ENCODE assay signal across 18 cellular contexts in the genomic region with DNA sequence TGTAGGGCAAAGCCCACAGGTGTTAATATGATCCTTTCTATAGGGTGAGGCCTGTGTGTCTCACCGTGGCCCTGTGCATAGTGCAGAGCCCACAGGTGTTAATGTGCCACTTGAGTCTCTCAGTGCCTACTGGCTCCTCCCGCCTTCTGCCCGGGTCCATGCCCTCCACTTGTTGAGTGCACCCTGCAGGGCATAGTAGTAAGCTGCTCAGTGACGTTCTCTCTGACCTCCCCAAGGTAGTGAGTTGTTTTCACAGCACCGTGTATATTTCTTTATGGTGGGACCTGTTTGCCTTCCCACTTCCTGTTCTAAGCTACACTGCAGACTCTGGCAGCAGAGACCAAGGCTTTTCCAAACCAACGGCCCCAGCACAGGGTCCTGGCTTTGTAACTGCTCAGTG.
A peak's percentile ranks its signal among the peaks of the same experiment; 100 is the strongest.
DNase-seq lines count a peak whose midpoint lies in the region; ATAC-seq, FAIRE-seq and TF ChIP-seq lines count a peak whose summit lies in the region.
"Had no signal": no experiment of that assay in that cellular context is flagged by ENCODE, and none has a peak within 500 bp of the region (broad histone marks: within the 10 kb centered on the region; RNA-seq: fewer than 3 reads in every experiment).

No MANE protein-coding gene starts in this region.

- H3K27me3 Mint-ChIP-seq in T-helper 1 cell treated with Interleukin-12 subunit alpha and Interleukin-12 subunit beta and Interleukin-4 antibody, amounts not matched to agents 30 μg/mL and 1 μg/mL, for 36 hours (ENCODE audit: low read depth) = no peaks in the 10 kb centered on the region
- H3K27me3 Mint-ChIP-seq in osteocyte (ENCODE audit: unreplicated experiment) = no peaks in the 10 kb centered on the region
- H3K27me3 Mint-ChIP-seq: activated naive CD8-positive, alpha-beta T cell; stimulated activated memory B cell treated with anti-CD40 and anti-IgM and Interleukin-4, amounts not matched to agents 10 μg/mL and 1 μg/mL and 100 μg/mL, for 72 hours had no signal

- no peaks in the 10 kb centered on the region for H3K27me3 ChIP-seq in foreskin keratinocyte
- H3K27me3 ChIP-seq: hepatocyte had no signal

- H3K4me1 Mint-ChIP-seq in T-helper 1 cell treated with Interleukin-12 subunit alpha and Interleukin-12 subunit beta and Interleukin-4 antibody, amounts not matched to agents 30 μg/mL and 1 μg/mL, for 36 hours (ENCODE audit: low read depth) = peaks cover 21% of the 10 kb centered on the region
- H3K4me1 Mint-ChIP-seq in osteocyte (ENCODE audit: unreplicated experiment) = no peaks in the 10 kb centered on the region

- H3K27ac ChIP-seq in foreskin keratinocyte = no peak overlapping the region
- H3K27ac ChIP-seq: A549, hepatocyte, parathyroid adenoma had no signal

- H3K9me3 Mint-ChIP-seq in T-helper 1 cell treated with Interleukin-12 subunit alpha and Interleukin-12 subunit beta and Interleukin-4 antibody, amounts not matched to agents 30 μg/mL and 1 μg/mL, for 36 hours = no peaks in the 10 kb centered on the region
- H3K9me3 Mint-ChIP-seq in osteocyte (ENCODE audit: unreplicated experiment) = no peaks in the 10 kb centered on the region

- FAIRE-seq in D721Med (lab: Jason Lieb, UNC) = no peak
- FAIRE-seq: A549 had no signal

- no peaks in the 10 kb centered on the region for H3K4me1 ChIP-seq in foreskin keratinocyte
- H3K4me1 ChIP-seq: A549, parathyroid adenoma had no signal

- DNase-seq in T-helper 1 cell (no peak), NCI-H2029 treated with DMSO at 0.1 percent for 48 hours (lab: John Stamatoyannopoulos, UW) (peak; percentile 26), foreskin keratinocyte (no peak), osteocyte (ENCODE audit: extremely low spot score, unreplicated experiment) (peak; percentile 73), D721Med (ENCODE audit: insufficient read length, low spot score) (no peak), NCI-H524 (lab: John Stamatoyannopoulos, UW) (no peak)
- no peak for DNase-seq in stimulated activated CD4-positive, alpha-beta T cell treated with anti-CD3 and anti-CD28 coated beads, Interleukin-4, amount 100 ng/mL, for 4 hours
- DNase-seq: activated CD8-positive, alpha-beta memory T cell treated with anti-CD3 and anti-CD28 coated beads, Interleukin-2, amount 50 U/mL, for 4 hours; C1 segment of cervical spinal cord; effector CD4-positive, alpha-beta T cell; kidney glomerular epithelial cell; MM.1S had no signal

- TF ChIP-seq CTCF in foreskin keratinocyte (conservative IDR thresholded peaks at IDR 0.05) (no peak), osteocyte (IDR thresholded peaks at IDR 0.05) (no peak), D721Med (IDR thresholded peaks at IDR 0.05; ENCODE audit: insufficient read depth, missing control alignments) (no peak)

- no peak overlapping the region for H3K4me3 Mint-ChIP-seq in T-helper 1 cell treated with Interleukin-12 subunit alpha and Interleukin-12 subunit beta and Interleukin-4 antibody, amounts not matched to agents 30 μg/mL and 1 μg/mL, for 36 hours
- no peak overlapping the region for H3K4me3 Mint-ChIP-seq in osteocyte (ENCODE audit: unreplicated experiment)
- H3K4me3 Mint-ChIP-seq: activated naive CD8-positive, alpha-beta T cell; stimulated activated memory B cell treated with anti-CD40 and anti-IgM and Interleukin-4, amounts not matched to agents 10 μg/mL and 1 μg/mL and 100 μg/mL, for 72 hours had no signal

- H3K27ac Mint-ChIP-seq in T-helper 1 cell treated with Interleukin-12 subunit alpha and Interleukin-12 subunit beta and Interleukin-4 antibody, amounts not matched to agents 30 μg/mL and 1 μg/mL, for 36 hours = peak overlapping the region; percentile 28
- H3K27ac Mint-ChIP-seq in osteocyte (ENCODE audit: unreplicated experiment) = no peak overlapping the region
- H3K27ac Mint-ChIP-seq: activated naive CD8-positive, alpha-beta T cell; stimulated activated memory B cell treated with anti-CD40 and anti-IgM and Interleukin-4, amounts not matched to agents 10 μg/mL and 1 μg/mL and 100 μg/mL, for 72 hours had no signal

- peaks cover 58% of the 10 kb centered on the region for H3K36me3 Mint-ChIP-seq in T-helper 1 cell treated with Interleukin-12 subunit alpha and Interleukin-12 subunit beta and Interleukin-4 antibody, amounts not matched to agents 30 μg/mL and 1 μg/mL, for 36 hours (ENCODE audit: low read depth)
- peaks cover 57% of the 10 kb centered on the region for H3K36me3 Mint-ChIP-seq in osteocyte (ENCODE audit: unreplicated experiment)

- peak; percentile 7 for ATAC-seq in foreskin keratinocyte
- ATAC-seq: A549; stimulated activated memory B cell treated with anti-CD40 and anti-IgM and Interleukin-4, amounts not matched to agents 10 μg/mL and 1 μg/mL and 100 μg/mL, for 72 hours had no signal

Comparison
In these comparisons a context has a peak if more than half of its experiments do, and no peak if none do; other contexts are left out.
1. DNase-seq: peak in NCI-H2029 treated with DMSO at 0.1 percent for 48 hours (single experiment) and osteocyte (single experiment); none in T-helper 1 cell (0 of 5), foreskin keratinocyte (0 of 2), D721Med (single experiment), stimulated activated CD4-positive, alpha-beta T cell treated with anti-CD3 and anti-CD28 coated beads, Interleukin-4, amount 100 ng/mL, for 4 hours (0 of 2) and NCI-H524 (0 of 2).